Comparison of ENCODE assay signal across 12 cellular contexts in the genomic region with DNA sequence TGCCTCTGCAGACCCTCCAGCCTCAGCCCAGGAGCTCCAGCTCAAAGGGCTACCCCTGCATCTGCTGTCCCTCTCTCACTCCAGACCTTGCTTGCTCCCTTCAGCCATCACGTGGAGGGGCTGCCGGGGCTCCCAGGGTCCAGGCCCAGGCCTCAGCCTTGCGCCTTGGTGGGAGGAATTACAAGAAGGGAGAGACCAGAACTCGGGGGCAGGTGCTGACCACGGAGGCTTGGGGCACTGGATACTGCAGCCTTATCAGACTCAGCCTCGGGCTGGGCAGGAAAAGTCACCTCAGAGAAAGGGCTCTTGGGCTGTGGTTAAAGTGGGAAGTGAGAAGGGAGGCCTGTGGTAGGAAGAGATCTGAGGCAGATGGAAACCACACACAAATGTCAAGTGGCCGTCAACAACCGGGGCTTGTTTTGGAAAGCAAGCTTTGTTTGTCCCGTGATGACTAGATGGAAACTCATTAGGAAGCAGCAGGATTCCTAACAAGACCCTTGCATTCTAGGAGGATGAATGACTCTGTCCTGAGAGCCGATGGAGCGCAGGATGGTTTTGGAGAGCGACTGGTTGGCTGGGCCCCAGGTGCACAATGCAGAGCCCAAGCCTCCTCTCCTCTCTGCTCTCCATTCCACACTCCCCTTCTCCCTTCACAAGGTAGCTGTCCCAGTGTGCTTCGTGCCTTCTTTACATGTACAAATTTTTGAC.
DNase-seq lines count a peak whose midpoint lies in the region; ATAC-seq and TF ChIP-seq lines count a peak whose summit lies in the region.
"Had no signal": no experiment of that assay in that cellular context is flagged by ENCODE, and none has a peak within 500 bp of the region (broad histone marks: within the 10 kb centered on the region; RNA-seq: fewer than 3 reads in every experiment).

No MANE protein-coding gene starts in this region.

- H3K27me3 Mint-ChIP-seq in immature natural killer cell (ENCODE audit: low read depth in 3 of 3) = peaks cover 25 to 36% (median 29%) of the 10 kb centered on the region in 3 donors
- peaks cover 50% of the 10 kb centered on the region for H3K27me3 Mint-ChIP-seq in activated T-cell treated with anti-CD3 and anti-CD28 coated beads, Interleukin-2, amount 50 U/mL, for 24 hours

- peak overlapping the region in 4 of 6 donors; percentile 3 to 53 (median 38) for H3K27ac Mint-ChIP-seq in immature natural killer cell
- H3K27ac Mint-ChIP-seq in activated T-cell treated with anti-CD3 and anti-CD28 coated beads, Interleukin-2, amount 50 U/mL, for 24 hours = no peak overlapping the region
- H3K27ac Mint-ChIP-seq: activated naive CD4-positive, alpha-beta T cell treated with anti-CD3 and anti-CD28 coated beads, Interleukin-2, amount 50 U/mL, for 24 hours had no signal

- peaks cover 46 to 64% of the 10 kb centered on the region in 2 donors for H3K4me1 Mint-ChIP-seq in immature natural killer cell
- peaks cover 16% of the 10 kb centered on the region for H3K4me1 Mint-ChIP-seq in activated T-cell treated with anti-CD3 and anti-CD28 coated beads, Interleukin-2, amount 50 U/mL, for 24 hours (ENCODE audit: low read depth)
- H3K4me1 Mint-ChIP-seq: activated naive CD4-positive, alpha-beta T cell treated with anti-CD3 and anti-CD28 coated beads, Interleukin-2, amount 50 U/mL, for 24 hours had no signal

- H3K9me3 Mint-ChIP-seq in immature natural killer cell = peaks cover 0 to 1% (median 0%) of the 10 kb centered on the region in 6 donors
- H3K9me3 Mint-ChIP-seq in activated T-cell treated with anti-CD3 and anti-CD28 coated beads, Interleukin-2, amount 50 U/mL, for 24 hours = no peaks in the 10 kb centered on the region
- H3K9me3 Mint-ChIP-seq: activated naive CD4-positive, alpha-beta T cell treated with anti-CD3 and anti-CD28 coated beads, Interleukin-2, amount 50 U/mL, for 24 hours had no signal

- peak; percentile 62 for ATAC-seq in GM21528 (IDR thresholded peaks at IDR 0.05; ENCODE audit: low FRiP score, unreplicated experiment)

- no peak overlapping the region for H3K4me3 ChIP-seq in GM12865 (ENCODE audit: low read depth, low read length)
- H3K4me3 ChIP-seq: dorsolateral prefrontal cortex had no signal

- peak overlapping the region; percentile 61 to 79 (median 69) for H3K4me3 Mint-ChIP-seq in immature natural killer cell
- H3K4me3 Mint-ChIP-seq in activated T-cell treated with anti-CD3 and anti-CD28 coated beads, Interleukin-2, amount 50 U/mL, for 24 hours = no peak overlapping the region
- H3K4me3 Mint-ChIP-seq: activated naive CD4-positive, alpha-beta T cell treated with anti-CD3 and anti-CD28 coated beads, Interleukin-2, amount 50 U/mL, for 24 hours had no signal

- TF ChIP-seq CTCF in GM12865 (IDR thresholded peaks at IDR 0.05; ENCODE audit: insufficient read depth, low read depth, low read length, missing control alignments) = no peak

- DNase-seq in GM12865 (ENCODE audit: low read depth) (peak; percentile 74), NOMO-1 (lab: John Stamatoyannopoulos, UW; ENCODE audit: unreplicated experiment in 2 of 2) (peak; percentile 7 to 8), immature natural killer cell (peak; percentile 58 to 65 (median 60)), dedifferentiated amniotic fluid mesenchymal stem cell (ENCODE audit: extremely low spot score) (no peak), NCI-H82 treated with DMSO at 0.1 percent for 48 hours (lab: John Stamatoyannopoulos, UW; ENCODE audit: unreplicated experiment) (no peak)
- no peak for DNase-seq in activated T-cell treated with anti-CD3 and anti-CD28 coated beads, Interleukin-2, amount 50 U/mL, for 24 hours
- DNase-seq in stimulated activated CD4-positive, alpha-beta T cell treated with anti-CD3 and anti-CD28 coated beads, Interleukin-4, amount 100 ng/mL, for 1 hour = no peak
- DNase-seq: activated CD4-positive, CD25-positive, alpha-beta regulatory T cell; dorsolateral prefrontal cortex; glutamatergic neuron had no signal

- no peaks in the 10 kb centered on the region for H3K36me3 Mint-ChIP-seq in immature natural killer cell
- H3K36me3 Mint-ChIP-seq in activated T-cell treated with anti-CD3 and anti-CD28 coated beads, Interleukin-2, amount 50 U/mL, for 24 hours (ENCODE audit: low read depth) = no peaks in the 10 kb centered on the region
- H3K36me3 Mint-ChIP-seq: activated naive CD4-positive, alpha-beta T cell treated with anti-CD3 and anti-CD28 coated beads, Interleukin-2, amount 50 U/mL, for 24 hours had no signal

Comparison
In these comparisons a context has a peak if more than half of its experiments do, and no peak if none do; other contexts are left out.
1. DNase-seq: peak in GM12865 (single experiment), NOMO-1 (2 of 2) and immature natural killer cell (3 of 3); none in activated T-cell treated with anti-CD3 and anti-CD28 coated beads, Interleukin-2, amount 50 U/mL, for 24 hours (single experiment), stimulated activated CD4-positive, alpha-beta T cell treated with anti-CD3 and anti-CD28 coated beads, Interleukin-4, amount 100 ng/mL, for 1 hour (single experiment), dedifferentiated amniotic fluid mesenchymal stem cell (single experiment) and NCI-H82 treated with DMSO at 0.1 percent for 48 hours (single experiment).